ENCODE assay signal across 8 cellular contexts in the genomic region with DNA sequence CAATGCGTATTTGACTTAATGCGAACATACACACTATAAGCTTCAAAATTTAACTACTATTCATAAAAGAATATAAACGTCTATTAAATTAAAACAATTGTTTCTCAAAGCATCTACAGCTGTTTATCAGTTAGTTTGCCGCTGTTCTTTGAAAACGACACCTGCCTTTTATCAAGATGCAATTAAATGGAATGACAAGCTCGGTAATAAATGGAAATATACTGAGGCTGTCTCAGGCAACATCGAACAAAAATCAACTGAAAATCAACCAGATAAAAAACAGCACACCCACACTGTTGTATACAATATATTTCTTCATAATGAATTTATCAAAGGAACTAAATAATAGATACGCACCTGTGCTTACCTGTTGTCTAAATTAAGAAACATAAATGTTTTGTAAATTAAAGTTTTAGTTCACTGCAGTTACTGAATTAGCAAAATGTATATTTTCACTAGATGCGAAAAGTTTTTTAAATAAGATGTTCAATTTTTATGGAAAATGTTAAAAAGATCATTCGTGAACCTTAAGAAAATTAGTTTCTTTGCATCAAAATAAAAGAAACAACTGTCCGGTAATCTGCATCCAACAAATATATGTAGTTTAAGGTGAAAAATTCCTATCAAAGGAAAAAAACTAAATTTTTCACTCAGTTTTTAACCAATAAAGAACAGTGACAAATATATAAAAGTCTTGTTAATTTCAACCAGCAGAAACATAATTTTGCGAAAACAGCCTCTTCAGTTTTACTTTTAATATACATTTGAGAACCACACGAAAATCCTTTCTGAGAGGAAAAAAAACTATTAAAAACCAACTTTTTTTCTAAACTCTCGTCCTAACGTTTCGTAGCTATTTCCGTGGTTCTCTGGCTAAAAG.
DNase-seq lines count a peak whose midpoint lies in the region; ATAC-seq and TF ChIP-seq lines count a peak whose summit lies in the region.

No MANE protein-coding gene starts in this region.

- peaks cover 33% of the 10 kb centered on the region for H3K36me3 Mint-ChIP-seq in effector memory CD8-positive, alpha-beta T cell (ENCODE audit: insufficient read depth)

- ATAC-seq in effector memory CD8-positive, alpha-beta T cell (replicated peaks), result no peak
- ATAC-seq in HG02973 (IDR thresholded peaks at IDR 0.05; ENCODE audit: unreplicated experiment) (no peak), HG02981 (IDR thresholded peaks at IDR 0.05; ENCODE audit: unreplicated experiment) (no peak)

- H3K79me2 ChIP-seq in DOHH2 (ENCODE audit: control insufficient read depth, low read length), result peaks cover 98% of the 10 kb centered on the region

- H3K27ac Mint-ChIP-seq in effector memory CD8-positive, alpha-beta T cell, result peak overlapping the region; percentile 95 to 96

- H3K9me3 Mint-ChIP-seq in effector memory CD8-positive, alpha-beta T cell, result no peaks in the 10 kb centered on the region

- H3K4me3 Mint-ChIP-seq in effector memory CD8-positive, alpha-beta T cell, result peak overlapping the region; percentile 97 to 100

- H3K27ac ChIP-seq in DOHH2 (ENCODE audit: low read depth, low read length) (peak overlapping the region; percentile 93), ovary (no peak overlapping the region)

- WGBS in ovary, 3 donors, result 68 to 76% (median 69%) methylated on average over 17 of the region's 17 CpGs

- H3K4me1 ChIP-seq in DOHH2 (ENCODE audit: control insufficient read depth, low read length) (peaks cover 49% of the 10 kb centered on the region), ovary (ENCODE audit: insufficient read depth) (no peaks in the 10 kb centered on the region)

- H3K27me3 ChIP-seq in DOHH2 (ENCODE audit: control insufficient read depth, low read length) (no peaks in the 10 kb centered on the region), ovary (no peaks in the 10 kb centered on the region)

- intact Hi-C loops in ovary (cut with DNase I), result loop anchor here (2.0 to 10.0 kb wide), 8 partner anchors 43 to 835 kb away; a partner anchor contains a TSS

- peak overlapping the region; percentile 89 for H3K4me2 ChIP-seq in DOHH2 (ENCODE audit: low read length)

- TF ChIP-seq POLR2A in ovary (IDR thresholded peaks at IDR 0.05), result no peak

- H3K9me3 ChIP-seq in DOHH2 (ENCODE audit: control insufficient read depth, insufficient read depth, low read length) (no peaks in the 10 kb centered on the region), ovary (no peaks in the 10 kb centered on the region)

- no peaks in the 10 kb centered on the region for H3K27me3 Mint-ChIP-seq in effector memory CD8-positive, alpha-beta T cell

- H3K4me1 Mint-ChIP-seq in effector memory CD8-positive, alpha-beta T cell (ENCODE audit: low read depth in 2 of 2), result peaks cover 21 to 23% of the 10 kb centered on the region in 2 donors

- H3K36me3 ChIP-seq in DOHH2 (ENCODE audit: control insufficient read depth, low read length) (peaks cover 85% of the 10 kb centered on the region), ovary (no peaks in the 10 kb centered on the region)

- H3K9me2 ChIP-seq in DOHH2 (replicated peaks; ENCODE audit: control insufficient read depth, low read length), result no peaks in the 10 kb centered on the region

- H3F3A ChIP-seq in DOHH2 (ENCODE audit: control insufficient read depth, insufficient read depth), result peaks cover 18% of the 10 kb centered on the region

- TF ChIP-seq CTCF in DOHH2 (IDR thresholded peaks at IDR 0.05; ENCODE audit: low read depth, low read length, poor library complexity, severe bottlenecking) (no peak), ovary (IDR thresholded peaks at IDR 0.05) (no peak)

- TF ChIP-seq EP300 in ovary (IDR thresholded peaks at IDR 0.05), result no peak

- peak overlapping the region; percentile 76 for H3K4me3 ChIP-seq in DOHH2 (ENCODE audit: low read length)
- peak overlapping the region; percentile 53 for H3K4me3 ChIP-seq in ovary

- DNase-seq in NCI-H2171 treated with DMSO at 0.1 percent for 48 hours (lab: John Stamatoyannopoulos, UW) (peak; percentile 33), ovary (no peak), Ammon's horn (ENCODE audit: low spot score) (no peak), GF-D8 (lab: John Stamatoyannopoulos, UW) (no peak)
- no peak for DNase-seq in effector memory CD8-positive, alpha-beta T cell

- peaks cover 32% of the 10 kb centered on the region for H4K20me1 ChIP-seq in DOHH2 (ENCODE audit: control insufficient read depth, insufficient read depth, low read depth, low read length)
